8 cellular contexts compared by ENCODE assay signal in the genomic region with DNA sequence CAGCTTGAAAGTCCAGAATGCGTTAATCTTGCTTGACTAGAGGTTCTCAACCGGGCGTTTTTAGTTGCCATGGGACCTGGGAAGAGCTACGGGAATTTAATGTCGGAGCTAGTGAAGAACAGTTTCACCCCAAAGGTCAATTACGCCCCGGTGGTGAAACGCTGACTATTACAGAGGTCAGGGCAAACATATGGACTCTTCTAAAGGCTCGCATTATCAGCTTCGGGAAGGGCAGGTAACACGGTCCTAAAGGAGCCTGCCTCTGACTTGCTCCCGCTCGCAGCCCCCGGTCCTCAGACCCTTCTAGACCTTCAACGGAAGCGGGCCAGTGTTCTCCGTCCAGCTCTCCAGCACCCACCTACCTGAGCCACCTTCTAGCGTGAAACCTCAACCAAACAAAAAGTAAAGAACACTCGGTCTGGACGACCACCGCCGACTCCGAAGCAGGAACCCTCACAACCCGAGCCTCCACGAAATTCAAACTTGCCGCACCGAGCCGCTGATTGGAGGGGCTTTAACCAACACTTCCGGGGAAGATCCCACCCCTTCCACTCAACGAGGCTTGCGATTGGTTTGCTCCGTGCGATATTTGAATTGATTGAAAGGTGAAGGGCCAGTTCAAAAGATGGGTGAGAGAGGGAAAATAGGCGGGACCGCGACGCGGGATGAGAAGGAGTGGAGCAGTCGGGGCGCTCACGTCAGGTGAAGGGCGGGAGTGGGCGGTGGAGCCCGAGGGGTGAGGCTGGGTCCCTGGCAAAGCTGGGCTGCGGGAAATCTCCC. TPM values are rescaled to one million over a fixed set of nuclear protein-coding genes. Genes with fewer than 3 reads are reported as not detected.
A peak's percentile ranks its signal among the peaks of the same experiment; 100 is the strongest.
DNase-seq lines count a peak whose midpoint lies in the region; ATAC-seq and TF ChIP-seq lines count a peak whose summit lies in the region.

Gene DLGAP5 (minus strand): TSS at position 485 of the 780 bp plus-strand sequence. CDS start 2,406 bp downstream, outside the sequence.

- H3K4me1 Mint-ChIP-seq in nephron: peaks cover 21% of the 10 kb centered on the region

- TF ChIP-seq CTCF in fibroblast of the aortic adventitia (IDR thresholded peaks at IDR 0.05; ENCODE audit: insufficient read depth, low read length) (no peak), nephron (IDR thresholded peaks at IDR 0.05; ENCODE audit: unreplicated experiment in 3 of 3) (no peak)

- H3K4me3 ChIP-seq in HAP-1 (peak within 1 kb of the TSS; percentile 89), MG63 (peak within 1 kb of the TSS; percentile 80), fibroblast of the aortic adventitia (ENCODE audit: low read depth, low read length) (peak within 1 kb of the TSS; percentile 96)

- H3K27ac Mint-ChIP-seq in nephron: peak within 1 kb of the TSS; percentile 44 to 64 (median 57)

- DNase-seq in G401 (ENCODE audit: low spot score): peak; percentile 98
- DNase-seq in HAP-1 (ENCODE audit: low spot score in 2 of 2): peak; percentile 96 to 98
- DNase-seq in MG63: peak; percentile 91
- DNase-seq in SHP77 (lab: John Stamatoyannopoulos, UW): peak; percentile 98
- DNase-seq in activated T-helper 9 cell treated with anti-CD3 and anti-CD28 coated beads, Interleukin-2, amount 50 U/mL, for 16 hours (ENCODE audit: low read depth): peak; percentile 83
- DNase-seq in fibroblast of the aortic adventitia (ENCODE audit: low read depth): peak; percentile 95
- peak; percentile 89 for DNase-seq in stimulated activated naive CD8-positive, alpha-beta T cell treated with anti-CD3 and anti-CD28 coated beads, Interleukin-15, Interleukin-2, amounts not matched to agents 100 U/mL and 50 U/mL, for 24 hours

- peak within 1 kb of the TSS; percentile 83 to 89 (median 88) for H3K4me3 Mint-ChIP-seq in nephron

- H3K36me3 Mint-ChIP-seq in nephron (ENCODE audit: low read depth): peaks cover 4% of the 10 kb centered on the region

- in situ Hi-C loops in G401 (cut with HindIII; ENCODE audit: low sequenced_read_pairs) (no loop called here), HAP-1 (cut with MboI; ENCODE audit: low sequenced_read_pairs) (no loop called here)

- H3K27me3 ChIP-seq in HAP-1 (ENCODE audit: low read depth): no peaks in the 10 kb centered on the region
- H3K27me3 ChIP-seq in MG63: no peaks in the 10 kb centered on the region

- H3K4me1 ChIP-seq in HAP-1: peaks cover 14% of the 10 kb centered on the region

- H3K36me3 ChIP-seq in HAP-1 (replicated peaks) (peaks cover 11% of the 10 kb centered on the region), MG63 (peaks cover 4% of the 10 kb centered on the region)

- no peaks in the 10 kb centered on the region for H3K9me3 ChIP-seq in HAP-1
- H3K9me3 ChIP-seq in MG63: no peaks in the 10 kb centered on the region

- H3K27me3 Mint-ChIP-seq in nephron (ENCODE audit: low read depth): no peaks in the 10 kb centered on the region

- peaks cover 7% of the 10 kb centered on the region for H3K9me3 Mint-ChIP-seq in nephron

- ATAC-seq in stimulated activated naive CD8-positive, alpha-beta T cell treated with anti-CD3 and anti-CD28 coated beads, Interleukin-15, Interleukin-2, amounts not matched to agents 100 U/mL and 50 U/mL, for 24 hours: peak; percentile 99

RNA-seq across cellular contexts. Expression of gene DLGAP5, which starts in this region (rescaled TPM):
- 63.1 and 109 TPM in 2 replicates for total RNA-seq in G401 (2014; rRNA removed; shearing (Covaris generic))
- total RNA-seq in MG63 (2014; rRNA removed; shearing (Covaris generic); ENCODE audit: low replicate concordance): 27.6 and 41.4 TPM in 2 replicates
- total RNA-seq in fibroblast of the aortic adventitia (ENCODE audit: low replicate concordance): 0.49 and 23.8 TPM in 2 replicates

Comparison
In these comparisons a context has a peak if more than half of its experiments do, and no peak if none do; other contexts are left out.
1. Peak in every context shown above with its lines: DNase-seq, ATAC-seq and H3K4me3 ChIP-seq.